In the genomic region with DNA sequence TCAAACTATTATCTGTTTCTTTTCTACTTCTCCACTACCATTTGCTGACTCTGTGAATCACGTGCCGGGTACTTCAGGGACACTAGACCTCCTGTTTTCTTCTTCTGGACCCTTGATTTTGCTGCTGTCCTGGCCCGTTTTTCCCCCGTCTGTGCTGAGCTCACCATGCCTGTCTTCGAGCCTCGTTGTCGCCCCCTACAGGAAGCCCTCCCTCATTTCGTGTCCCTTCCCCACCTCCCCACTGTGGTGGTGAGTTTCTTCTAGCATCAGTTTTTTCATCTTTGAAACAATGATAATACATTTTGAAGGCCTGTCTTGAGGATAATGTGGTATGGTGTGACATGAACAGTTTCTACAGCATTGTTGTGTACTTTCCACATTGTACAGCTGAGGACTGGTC, we compare ENCODE assay signal across 21 cellular contexts. TPM values are rescaled to one million over a fixed set of nuclear protein-coding genes. Genes with fewer than 3 reads are reported as not detected.
DNase-seq lines count a peak whose midpoint lies in the region; TF ChIP-seq lines count a peak whose summit lies in the region.
"Had no signal": no experiment of that assay in that cellular context is flagged by ENCODE, and none has a peak within 500 bp of the region (broad histone marks: within the 10 kb centered on the region; RNA-seq: fewer than 3 reads in every experiment).

No MANE protein-coding gene starts in this region.

- H3K36me3 ChIP-seq in brain microvascular endothelial cell (replicated peaks) (no peaks in the 10 kb centered on the region), colonic mucosa (no peaks in the 10 kb centered on the region)
- H3K36me3 ChIP-seq: ascending aorta, left ventricle myocardium inferior had no signal

- H3K4me3 ChIP-seq in NB4 (ENCODE audit: low read depth, low read length) (no peak overlapping the region), brain microvascular endothelial cell (ENCODE audit: low read depth, low read length) (no peak overlapping the region), colonic mucosa (no peak overlapping the region)
- H3K4me3 ChIP-seq: ascending aorta, left ventricle myocardium inferior, psoas muscle had no signal

- in situ Hi-C loops in brain microvascular endothelial cell (cut with HindIII; ENCODE audit: low pct_ligation_motif_present, low sequenced_read_pairs): no loop called here

- H3K4me1 ChIP-seq in colonic mucosa: no peaks in the 10 kb centered on the region
- H3K4me1 ChIP-seq: ascending aorta, left ventricle myocardium inferior, psoas muscle had no signal

- no peak overlapping the region for H3K9ac ChIP-seq in colonic mucosa (ENCODE audit: low read depth in 2 of 2, low read length in 2 of 2)

- peak; percentile 21 for DNase-seq in activated CD4-positive, alpha-beta T cell treated with anti-CD3 and anti-CD28 coated beads for 48 hours
- DNase-seq in activated CD4-positive, alpha-beta T cell treated with anti-CD3 and anti-CD28 coated beads, Interleukin-2, amount 50 U/mL, for 48 hours: no peak
- DNase-seq in NB4 (ENCODE audit: low read depth): peak; percentile 26
- no peak for DNase-seq in brain microvascular endothelial cell
- DNase-seq in stimulated activated CD8-positive, alpha-beta memory T cell treated with anti-CD3 and anti-CD28 coated beads, Interleukin-4, amount 100 ng/mL, for 48 hours: peak; percentile 28
- no peak for DNase-seq in posterior cingulate gyrus
- no peak for DNase-seq in EL
- DNase-seq in colonic mucosa: no peak
- DNase-seq: activated CD4-positive, alpha-beta T cell treated with anti-CD3 and anti-CD28 coated beads, Interleukin-2, amount 50 U/mL, for 4 hours; activated naive CD4-positive, alpha-beta T cell treated with Interleukin-2 at 50 U/mL for 16 hours; CD4-positive, CD25-positive, alpha-beta regulatory T cell; cerebellar nuclear complex; DMS79 treated with DMSO at 0.1 percent for 48 hours; effector CD8-positive, alpha-beta T cell; Kasumi-1; left ventricle myocardium inferior; NCI-H1436; NCI-H2171; psoas muscle had no signal

- intact Hi-C loops in posterior cingulate gyrus (cut with DNase I) (no loop called here), colonic mucosa (cut with DNase I) (no loop called here)

- TF ChIP-seq POLR2A in NB4 (IDR thresholded peaks at IDR 0.05; ENCODE audit: extremely low read depth, insufficient read length): no peak

- TF ChIP-seq CTCF in NB4 (IDR thresholded peaks at IDR 0.05; ENCODE audit: low read depth, low read length) (peak; percentile 36), brain microvascular endothelial cell (IDR thresholded peaks at IDR 0.05; ENCODE audit: low read depth, low read length, missing control alignments) (peak; percentile 6), colonic mucosa (IDR thresholded peaks at IDR 0.05) (no peak)

- H3K27me3 ChIP-seq in brain microvascular endothelial cell (replicated peaks) (no peaks in the 10 kb centered on the region), colonic mucosa (no peaks in the 10 kb centered on the region)
- H3K27me3 ChIP-seq: ascending aorta had no signal

- H3K27ac ChIP-seq in brain microvascular endothelial cell (no peak overlapping the region), colonic mucosa (no peak overlapping the region)
- H3K27ac ChIP-seq: ascending aorta, left ventricle myocardium inferior, psoas muscle had no signal

- H3K9me3 ChIP-seq in colonic mucosa: no peaks in the 10 kb centered on the region
- H3K9me3 ChIP-seq: ascending aorta had no signal

RNA-seq across cellular contexts. Expression of gene GABRG3, which starts 12.8 kb away (rescaled TPM):
- not detected for total RNA-seq in colonic mucosa
- total RNA-seq: ascending aorta; CD4-positive, CD25-positive, alpha-beta regulatory T cell; glomerular endothelial cell; left ventricle myocardium inferior; psoas muscle had no signal

Comparison
In these comparisons a context has a peak if more than half of its experiments do, and no peak if none do; other contexts are left out.
1. DNase-seq: peak in activated CD4-positive, alpha-beta T cell treated with anti-CD3 and anti-CD28 coated beads for 48 hours (single experiment), NB4 (single experiment) and stimulated activated CD8-positive, alpha-beta memory T cell treated with anti-CD3 and anti-CD28 coated beads, Interleukin-4, amount 100 ng/mL, for 48 hours (single experiment); none in activated CD4-positive, alpha-beta T cell treated with anti-CD3 and anti-CD28 coated beads, Interleukin-2, amount 50 U/mL, for 48 hours (0 of 2), brain microvascular endothelial cell (single experiment), posterior cingulate gyrus (0 of 10), EL (single experiment) and colonic mucosa (single experiment).